1 cellular context compared by ENCODE assay signal in the genomic region with DNA sequence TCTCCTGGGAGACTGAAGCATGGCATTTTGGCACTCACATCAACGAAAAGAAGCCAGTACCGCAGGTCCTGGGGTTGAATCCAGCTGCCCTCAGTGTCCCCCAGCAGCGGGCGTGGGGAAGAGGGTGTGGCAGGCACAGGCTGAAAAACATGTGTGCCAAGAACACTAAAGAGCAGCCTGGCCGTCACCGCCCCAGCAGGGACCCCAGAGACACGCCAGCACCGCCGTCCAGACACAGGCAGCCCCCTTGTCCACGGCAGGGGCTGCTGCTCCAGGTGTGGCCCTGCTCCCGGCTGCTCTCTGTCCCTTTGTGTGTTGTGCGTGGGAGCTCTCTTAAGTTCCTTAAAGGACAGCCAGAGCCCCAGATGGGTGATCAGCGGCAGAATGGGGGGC.
TF ChIP-seq lines count a peak whose summit lies in the region.

No MANE protein-coding gene starts in this region.

TF ChIP-seq in IMR-90, 13 proteins besides CTCF, POLR2A, EP300 and RAD21:
- no peak for TF ChIP-seq CEBPB (IDR thresholded peaks at IDR 0.05; ENCODE audit: low read depth, low read length)
- peak; percentile 77; the same call in 1 of the 2 replicates for TF ChIP-seq MXI1 (IDR thresholded peaks at IDR 0.05; ENCODE audit: borderline replicate concordance, low read depth, low read length)
- TF ChIP-seq SMC3 (IDR thresholded peaks at IDR 0.05; ENCODE audit: low read depth, low read length): no peak
